ENCODE assay signal across 8 cellular contexts in the genomic region with DNA sequence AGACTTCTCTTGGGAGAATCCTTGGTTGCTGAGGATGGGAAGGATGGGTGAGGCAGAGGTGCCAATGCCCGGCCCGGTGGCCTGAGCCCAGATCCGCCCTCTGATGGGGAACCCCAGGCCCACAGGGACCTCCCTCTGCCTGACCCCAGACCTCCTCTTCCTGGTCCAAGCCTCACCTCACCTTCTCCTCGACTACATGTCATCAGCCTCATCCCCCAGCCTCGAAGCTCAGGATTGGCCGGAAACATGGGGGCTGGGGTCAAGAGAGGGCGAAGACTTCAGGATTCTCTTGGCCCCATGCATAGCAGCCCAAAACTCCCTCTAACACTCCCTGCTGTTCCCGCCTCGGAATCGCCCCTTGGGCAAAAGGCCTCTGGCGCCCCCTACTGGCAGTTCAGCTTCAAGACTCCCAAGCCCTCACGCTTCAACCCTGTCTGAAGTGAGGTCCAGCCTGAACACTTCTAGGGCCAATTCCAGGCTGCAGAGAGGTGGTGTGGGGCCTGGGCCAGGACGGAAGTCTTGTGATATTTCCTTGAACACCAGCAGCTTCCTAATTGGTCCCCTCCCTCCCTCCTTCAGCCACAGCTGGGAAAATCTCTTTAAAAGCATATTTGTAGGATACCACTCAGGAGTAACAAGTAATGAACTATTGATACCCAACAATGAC.
A peak's percentile ranks its signal among the peaks of the same experiment; 100 is the strongest.
DNase-seq lines count a peak whose midpoint lies in the region; ATAC-seq and TF ChIP-seq lines count a peak whose summit lies in the region.

No MANE protein-coding gene starts in this region.

- H4K20me1 ChIP-seq in DND-41 (ENCODE audit: insufficient read depth, low read length) = no peaks in the 10 kb centered on the region

- H3K79me2 ChIP-seq in DND-41 (ENCODE audit: insufficient read depth, low read length) = no peaks in the 10 kb centered on the region

- TF ChIP-seq CTCF in DND-41 (IDR thresholded peaks at IDR 0.05; ENCODE audit: borderline replicate concordance, extremely low read depth, low read length, poor library complexity, severe bottlenecking) = peak; percentile 98

- H3K4me2 ChIP-seq in DND-41 (ENCODE audit: insufficient read depth, low read length) = no peak overlapping the region

- peaks cover 8 to 10% of the 10 kb centered on the region in 2 donors for H3K4me1 Mint-ChIP-seq in effector memory CD8-positive, alpha-beta T cell (ENCODE audit: low read depth in 2 of 2)

- H3K27me3 ChIP-seq in DND-41 (ENCODE audit: insufficient read depth, low read length, poor library complexity) (no peaks in the 10 kb centered on the region), NT2/D1 (ENCODE audit: insufficient read depth, insufficient read length) (no peaks in the 10 kb centered on the region)

- peak overlapping the region; percentile 18 to 59 for H3K27ac Mint-ChIP-seq in effector memory CD8-positive, alpha-beta T cell

- H3K4me3 Mint-ChIP-seq in effector memory CD8-positive, alpha-beta T cell = no peak overlapping the region

- H3K4me1 ChIP-seq in DND-41 (ENCODE audit: insufficient read depth, low read length) (peaks cover 16% of the 10 kb centered on the region), NT2/D1 (ENCODE audit: insufficient read depth, insufficient read length) (peaks cover 7% of the 10 kb centered on the region)

- H3K9ac ChIP-seq in DND-41 (ENCODE audit: low read depth, low read length) = peak overlapping the region; percentile 16; the same call in 1 of the 2 replicates
- peak overlapping the region; percentile 33 for H3K9ac ChIP-seq in NT2/D1 (ENCODE audit: insufficient read length, low read depth)

- H3K27ac ChIP-seq in DND-41 (ENCODE audit: low read length) = peak overlapping the region; percentile 31; the same call in 1 of the 2 replicates

- H3K36me3 Mint-ChIP-seq in effector memory CD8-positive, alpha-beta T cell (ENCODE audit: insufficient read depth) = no peaks in the 10 kb centered on the region

- H3K9me3 Mint-ChIP-seq in effector memory CD8-positive, alpha-beta T cell = no peaks in the 10 kb centered on the region

- peak; percentile 95 for ATAC-seq in DND-41 (ENCODE audit: insufficient read depth, low read depth)
- ATAC-seq in effector memory CD8-positive, alpha-beta T cell (replicated peaks) = peak; percentile 99
- no peak for ATAC-seq in HG02642 (IDR thresholded peaks at IDR 0.05; ENCODE audit: poor library complexity, unreplicated experiment)

- DNase-seq in DND-41 (peak; percentile 85), HuH-7 (ENCODE audit: low spot score) (peak; percentile 86), NT2/D1 (ENCODE audit: low read depth, low spot score) (peak; percentile 74), midbrain (lab: John Stamatoyannopoulos, UW) (peak; percentile 84)
- DNase-seq in activated CD8-positive, alpha-beta memory T cell treated with anti-CD3 and anti-CD28 coated beads, Interleukin-2, amount 50 U/mL, for 1 hour (ENCODE audit: extremely low read depth) = peak; percentile 81
- DNase-seq in effector memory CD8-positive, alpha-beta T cell = peak; percentile 85 to 88 (median 87)
- peak; percentile 81 for DNase-seq in stimulated activated CD8-positive, alpha-beta memory T cell treated with anti-CD3 and anti-CD28 coated beads, Interleukin-4, amount 100 ng/mL, for 24 hours (ENCODE audit: low read depth)

- peaks cover 22 to 54% of the 10 kb centered on the region in 2 donors for H3K27me3 Mint-ChIP-seq in effector memory CD8-positive, alpha-beta T cell

- H2AFZ ChIP-seq in DND-41 (ENCODE audit: low read depth, low read length) = peak overlapping the region; percentile 61

- no peaks in the 10 kb centered on the region for H3K9me3 ChIP-seq in DND-41 (ENCODE audit: insufficient read depth, low read length, severe bottlenecking)
- no peaks in the 10 kb centered on the region for H3K9me3 ChIP-seq in NT2/D1 (ENCODE audit: insufficient read depth, low read length)

- H3K4me3 ChIP-seq in DND-41 (ENCODE audit: low read depth in 1 of 2, low read length in 2 of 2) (no peak overlapping the region), NT2/D1 (ENCODE audit: insufficient read length, low read depth) (no peak overlapping the region)

- H3K36me3 ChIP-seq in DND-41 (ENCODE audit: insufficient read depth, low read length) (no peaks in the 10 kb centered on the region), NT2/D1 (ENCODE audit: insufficient read depth, insufficient read length, low read length) (no peaks in the 10 kb centered on the region)
